Comparison of ENCODE assay signal across 8 cellular contexts in the genomic region with DNA sequence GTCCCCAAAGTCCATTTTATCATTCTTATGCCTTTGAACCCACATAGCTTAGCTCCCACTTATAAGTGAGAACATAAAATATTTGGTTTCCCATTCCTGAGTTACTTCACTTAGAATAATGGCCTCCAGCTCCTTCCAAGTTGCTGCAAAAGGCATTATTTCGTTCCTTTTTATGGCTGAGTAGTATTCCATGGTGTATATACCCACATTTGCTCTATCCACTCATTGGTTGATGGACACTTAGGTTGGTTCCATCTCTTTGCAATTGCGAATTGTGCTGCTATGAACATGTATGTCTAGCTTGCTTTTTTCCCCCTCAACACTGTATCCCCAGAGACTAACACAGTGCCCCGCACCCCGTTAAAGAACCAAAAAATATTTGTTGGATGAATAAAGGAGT. TPM values are rescaled to one million over a fixed set of nuclear protein-coding genes. Genes with fewer than 3 reads are reported as not detected.
DNase-seq lines count a peak whose midpoint lies in the region; ATAC-seq and TF ChIP-seq lines count a peak whose summit lies in the region.

No MANE protein-coding gene starts in this region.

- H3K9me3 Mint-ChIP-seq in activated T-cell treated with anti-CD3 and anti-CD28 coated beads, Interleukin-2, amount 50 U/mL, for 72 hours: no peaks in the 10 kb centered on the region
- H3K9me3 Mint-ChIP-seq in activated B cell treated with CpG ODN at 0.5 μM for 24 hours: no peaks in the 10 kb centered on the region

- H3K9ac ChIP-seq in iPS-18a (ENCODE audit: low read length): no peak overlapping the region

- H3K4me1 Mint-ChIP-seq in activated T-cell treated with anti-CD3 and anti-CD28 coated beads, Interleukin-2, amount 50 U/mL, for 72 hours (ENCODE audit: low read depth): peaks cover 35% of the 10 kb centered on the region
- H3K4me1 Mint-ChIP-seq in activated B cell treated with CpG ODN at 0.5 μM for 24 hours: peaks cover 34% of the 10 kb centered on the region

- H3K36me3 ChIP-seq in iPS-18a (ENCODE audit: control insufficient read depth, low read depth, low read length) (no peaks in the 10 kb centered on the region), thoracic aorta (no peaks in the 10 kb centered on the region)

- no peak for TF ChIP-seq CTCF in activated B cell treated with CpG ODN at 0.5 μM for 24 hours (IDR thresholded peaks at IDR 0.05)
- TF ChIP-seq CTCF in thoracic aorta (IDR thresholded peaks at IDR 0.05): no peak

- H3K4me3 ChIP-seq in iPS-18a (ENCODE audit: low read length) (peak overlapping the region; percentile 34), thoracic aorta (peak overlapping the region; percentile 94)

- H3K27me3 ChIP-seq in iPS-18a (ENCODE audit: control insufficient read depth, insufficient read depth, low read length) (no peaks in the 10 kb centered on the region), thoracic aorta (replicated peaks; ENCODE audit: insufficient read depth) (no peaks in the 10 kb centered on the region)

- H3K27ac ChIP-seq in iPS-18a (ENCODE audit: low read length): no peak overlapping the region
- no peak overlapping the region for H3K27ac ChIP-seq in thoracic aorta

- peaks cover 3 to 5% of the 10 kb centered on the region in 2 donors for H3K36me3 Mint-ChIP-seq in activated T-cell treated with anti-CD3 and anti-CD28 coated beads, Interleukin-2, amount 50 U/mL, for 72 hours (ENCODE audit: insufficient read depth in 2 of 2)
- H3K36me3 Mint-ChIP-seq in activated B cell treated with CpG ODN at 0.5 μM for 24 hours (ENCODE audit: low read depth): peaks cover 7% of the 10 kb centered on the region

- POLR2A ChIA-PET in activated B cell treated with CpG ODN at 0.5 μM for 24 hours (lab: Charles Lee): no interaction called here

- H3K9me3 ChIP-seq in iPS-18a (ENCODE audit: control insufficient read depth, low read depth, low read length): no peaks in the 10 kb centered on the region
- H3K9me3 ChIP-seq in thoracic aorta: no peaks in the 10 kb centered on the region

- H3K27me3 Mint-ChIP-seq in activated T-cell treated with anti-CD3 and anti-CD28 coated beads, Interleukin-2, amount 50 U/mL, for 72 hours (ENCODE audit: low read depth): peaks cover 9% of the 10 kb centered on the region
- peaks cover 6% of the 10 kb centered on the region for H3K27me3 Mint-ChIP-seq in activated B cell treated with CpG ODN at 0.5 μM for 24 hours

- DNase-seq in activated T-cell treated with anti-CD3 and anti-CD28 coated beads, Interleukin-2, amount 50 U/mL, for 72 hours: no peak
- DNase-seq in activated T-cell treated with anti-CD3 and anti-CD28 coated beads, Interleukin-2, amount 50 U/mL, for 48 hours: no peak
- DNase-seq in activated B cell treated with CpG ODN at 0.5 μM for 24 hours (no peak), thoracic aorta (ENCODE audit: low spot score) (no peak)
- DNase-seq in stimulated activated CD4-positive, alpha-beta T cell treated with anti-CD3 and anti-CD28 coated beads, Interleukin-15, amount 100 ng/mL, for 24 hours: no peak

- H3K27ac Mint-ChIP-seq in activated T-cell treated with anti-CD3 and anti-CD28 coated beads, Interleukin-2, amount 50 U/mL, for 72 hours: peak overlapping the region; percentile 92
- peak overlapping the region; percentile 74 for H3K27ac Mint-ChIP-seq in activated B cell treated with CpG ODN at 0.5 μM for 24 hours

- H3K4me3 Mint-ChIP-seq in activated T-cell treated with anti-CD3 and anti-CD28 coated beads, Interleukin-2, amount 50 U/mL, for 72 hours: peak overlapping the region; percentile 61 to 85
- H3K4me3 Mint-ChIP-seq in activated B cell treated with CpG ODN at 0.5 μM for 24 hours: peak overlapping the region; percentile 45

- intact Hi-C loops in activated B cell treated with CpG ODN at 0.5 μM for 24 hours (cut with micrococcal nuclease): loop anchor here (1.0 to 10.0 kb wide), 8 partner anchors 17 to 1927 kb away; a partner anchor contains a TSS

- H3K4me1 ChIP-seq in iPS-18a (ENCODE audit: control insufficient read depth, low read depth, low read length) (peaks cover 12% of the 10 kb centered on the region), thoracic aorta (ENCODE audit: control insufficient read depth in 1 of 2, low read depth in 2 of 2) (peaks cover 13 to 25% of the 10 kb centered on the region in 2 donors)

- ATAC-seq in activated T-cell treated with anti-CD3 and anti-CD28 coated beads, Interleukin-2, amount 50 U/mL, for 72 hours (replicated peaks in 1 of 2): no peak
- ATAC-seq in activated B cell treated with CpG ODN at 0.5 μM for 24 hours (ENCODE audit: low read depth) (no peak), thoracic aorta (ENCODE audit: insufficient number of reproducible peaks, low FRiP score, low read depth) (no peak), HG03108 (IDR thresholded peaks at IDR 0.05; ENCODE audit: unreplicated experiment) (no peak), HG03432 (IDR thresholded peaks at IDR 0.05; ENCODE audit: unreplicated experiment) (no peak)

- CTCF ChIA-PET in activated B cell treated with CpG ODN at 0.5 μM for 24 hours (lab: Charles Lee): interaction anchor here (1.0 kb wide), 1 partner anchor 271 kb away, joined by 3 read pairs; no protein-coding TSS in a partner anchor

RNA-seq across cellular contexts. Expression of a gene that starts 0.7 kb away (rescaled TPM):
- total RNA-seq in activated T-cell treated with anti-CD3 and anti-CD28 coated beads, Interleukin-2, amount 50 U/mL, for 72 hours: 100 to 1,000 TPM; 128 to 144 TPM
- total RNA-seq in activated B cell treated with CpG ODN at 0.5 μM for 24 hours (101 and 110 TPM in 2 replicates), thoracic aorta (100 to 1,000 TPM in 1 of 2 donors, 10 to 100 TPM in 1; 69.0 to 141 TPM)
